In genomic region chr15:74228723-74229081, GRCh38 we compare ENCODE assay signal across 16 cellular contexts. TPM values are rescaled to one million over a fixed set of nuclear protein-coding genes. Genes with fewer than 3 reads are reported as not detected.
DNase-seq lines count a peak whose midpoint lies in the region.
"Had no signal": no experiment of that assay in that cellular context is flagged by ENCODE, and none has a peak within 500 bp of the region (broad histone marks: within the 10 kb centered on the region; RNA-seq: fewer than 3 reads in every experiment).

No MANE protein-coding gene starts in this region.

- H2AK5ac ChIP-seq in neuronal stem cell (ENCODE audit: low read depth, low read length) = no peak overlapping the region
- H2AK5ac ChIP-seq in mesenchymal stem cell (ENCODE audit: low read length, severe bottlenecking) = no peak overlapping the region

- H3K27me3 ChIP-seq in neuronal stem cell (ENCODE audit: control insufficient read depth in 3 of 3, insufficient read depth in 3 of 3, low read depth in 1 of 3, low read length in 3 of 3) (no peaks in the 10 kb centered on the region), mesenchymal stem cell (ENCODE audit: control insufficient read depth in 1 of 2, insufficient read depth in 1 of 2, low read length in 2 of 2) (peaks cover 17 to 53% of the 10 kb centered on the region in 2 experiments)
- H3K27me3 ChIP-seq: testis had no signal

- no peak overlapping the region for H4K8ac ChIP-seq in neuronal stem cell (ENCODE audit: low read depth, low read length)
- no peak overlapping the region for H4K8ac ChIP-seq in mesenchymal stem cell (ENCODE audit: low read length)

- H3K36me3 ChIP-seq in neuronal stem cell (replicated peaks in 1 of 2; ENCODE audit: control insufficient read depth in 2 of 2, insufficient read depth in 2 of 2, low read length in 2 of 2) (no peaks in the 10 kb centered on the region), mesenchymal stem cell (ENCODE audit: control insufficient read depth in 1 of 2, insufficient read depth in 2 of 2, low read depth in 1 of 2, low read length in 2 of 2) (no peaks in the 10 kb centered on the region)
- H3K36me3 ChIP-seq: sigmoid colon had no signal

- CTCF ChIA-PET in activated CD4-positive, alpha-beta T cell treated with anti-CD3 and anti-CD28 coated beads, Interleukin-2, amount 10 ng/mL, durations not matched to agents 7 days and 5 days (lab: Charles Lee) = interaction anchor here (0.6 kb wide), 1 partner anchor 77 kb away, joined by 4 read pairs; no protein-coding TSS in a partner anchor

- DNase-seq in DMS 273 (lab: John Stamatoyannopoulos, UW; ENCODE audit: unreplicated experiment) = peak; percentile 47
- DNase-seq in DMS 273 treated with DMSO at 0.1 percent for 48 hours (lab: John Stamatoyannopoulos, UW) = no peak
- DNase-seq in NCI-H345 treated with DMSO at 0.1 percent for 48 hours (lab: John Stamatoyannopoulos, UW; ENCODE audit: unreplicated experiment) = peak; percentile 8
- peak; percentile 91 for DNase-seq in ecto neural progenitor cell (ENCODE audit: low spot score)
- no peak for DNase-seq in neuronal stem cell (ENCODE audit: low spot score)
- DNase-seq in mesenchymal stem cell = no peak
- no peak for DNase-seq in activated CD4-positive, alpha-beta T cell treated with anti-CD3 and anti-CD28 coated beads, Interleukin-2, amount 10 ng/mL, durations not matched to agents 7 days and 5 days
- DNase-seq in NCI-H2107 (lab: John Stamatoyannopoulos, UW) = no peak
- DNase-seq: activated CD4-positive, alpha-beta memory T cell treated with anti-CD3 and anti-CD28 coated beads for 36 hours; activated effector memory CD4-positive, alpha-beta T cell treated with anti-CD3 and anti-CD28 coated beads, Interleukin-2, amount 50 U/mL, for 16 hours; CD8-positive, alpha-beta memory T cell; cerebellar nuclear complex; sigmoid colon; testis had no signal

- H3K4me1 Mint-ChIP-seq in activated CD4-positive, alpha-beta T cell treated with anti-CD3 and anti-CD28 coated beads, Interleukin-2, amount 10 ng/mL, durations not matched to agents 7 days and 5 days = no peaks in the 10 kb centered on the region
- H3K4me1 Mint-ChIP-seq: CD8-positive, alpha-beta memory T cell had no signal

- no CpG with 5 or more reads among the region's 17 CpGs for WGBS in neuronal stem cell (ENCODE audit: extremely low coverage in 2 of 2, insufficient read length in 2 of 2, insufficient replicate concordance in 1 of 2), 2 donors
- 64% methylated on average over 17 of the region's 17 CpGs for WGBS in mesenchymal stem cell

- no peak overlapping the region for H3K27ac Mint-ChIP-seq in activated CD4-positive, alpha-beta T cell treated with anti-CD3 and anti-CD28 coated beads, Interleukin-2, amount 10 ng/mL, durations not matched to agents 7 days and 5 days
- H3K27ac Mint-ChIP-seq: activated CD4-positive, alpha-beta memory T cell treated with anti-CD3 and anti-CD28 coated beads for 36 hours; CD8-positive, alpha-beta memory T cell had no signal

- H3K4me1 ChIP-seq in neuronal stem cell (ENCODE audit: control insufficient read depth in 2 of 2, insufficient read depth in 1 of 2, low read depth in 1 of 2, low read length in 2 of 2) (peaks cover 25 to 29% of the 10 kb centered on the region in 2 donors), mesenchymal stem cell (ENCODE audit: control insufficient read depth, insufficient read depth, low read depth, low read length) (peaks cover 28% of the 10 kb centered on the region)
- H3K4me1 ChIP-seq: sigmoid colon, testis had no signal

- H2BK5ac ChIP-seq in neuronal stem cell (ENCODE audit: low read length) (no peak overlapping the region), mesenchymal stem cell (ENCODE audit: low read depth, low read length, poor library complexity, severe bottlenecking) (no peak overlapping the region)

- no peak overlapping the region for H3K4me2 ChIP-seq in neuronal stem cell (ENCODE audit: insufficient read depth, low read length, poor library complexity, severe bottlenecking)
- H3K4me2 ChIP-seq in mesenchymal stem cell (ENCODE audit: low read length, poor library complexity, severe bottlenecking) = no peak overlapping the region

- H3K18ac ChIP-seq in neuronal stem cell (ENCODE audit: low read length) = no peak overlapping the region
- H3K18ac ChIP-seq in mesenchymal stem cell (ENCODE audit: low read depth in 1 of 2, low read length in 2 of 2) = no peak overlapping the region

- POLR2A ChIA-PET in activated CD4-positive, alpha-beta T cell treated with anti-CD3 and anti-CD28 coated beads, Interleukin-2, amount 10 ng/mL, durations not matched to agents 7 days and 5 days (lab: Charles Lee) = no interaction called here

- H3K79me1 ChIP-seq in neuronal stem cell (ENCODE audit: low read depth, low read length) = no peaks in the 10 kb centered on the region
- H3K79me1 ChIP-seq in mesenchymal stem cell (replicated peaks; ENCODE audit: low read length, poor library complexity, severe bottlenecking) = no peaks in the 10 kb centered on the region

- H3K23ac ChIP-seq in neuronal stem cell (ENCODE audit: low read depth, low read length, poor library complexity) (no peak overlapping the region), mesenchymal stem cell (ENCODE audit: low read length in 2 of 2) (no peak overlapping the region)

- H3K36me3 Mint-ChIP-seq in activated CD4-positive, alpha-beta T cell treated with anti-CD3 and anti-CD28 coated beads, Interleukin-2, amount 10 ng/mL, durations not matched to agents 7 days and 5 days (ENCODE audit: low read depth) = no peaks in the 10 kb centered on the region
- H3K36me3 Mint-ChIP-seq: activated CD4-positive, alpha-beta memory T cell treated with anti-CD3 and anti-CD28 coated beads for 36 hours; CD8-positive, alpha-beta memory T cell had no signal

- H3K4me3 ChIP-seq in neuronal stem cell (ENCODE audit: low read length in 2 of 2) = no peak overlapping the region
- no peak overlapping the region for H3K4me3 ChIP-seq in mesenchymal stem cell (ENCODE audit: insufficient read depth in 1 of 2, low read depth in 1 of 2, low read length in 2 of 2)
- H3K4me3 ChIP-seq: sigmoid colon, testis had no signal

- H3K14ac ChIP-seq in neuronal stem cell (ENCODE audit: low read length) = no peak overlapping the region
- H3K14ac ChIP-seq in mesenchymal stem cell (ENCODE audit: low read length in 2 of 2) = no peak overlapping the region

- H2BK15ac ChIP-seq in neuronal stem cell (ENCODE audit: low read length) = no peak overlapping the region
- H2BK15ac ChIP-seq in mesenchymal stem cell (ENCODE audit: low read depth, poor library complexity, severe bottlenecking) = no peak overlapping the region

- H3K9ac ChIP-seq in neuronal stem cell (ENCODE audit: low read depth, low read length, poor library complexity) (no peak overlapping the region), mesenchymal stem cell (ENCODE audit: low read length) (no peak overlapping the region)

- H2BK12ac ChIP-seq in neuronal stem cell (ENCODE audit: low read length) (peak overlapping the region; percentile 73), mesenchymal stem cell (ENCODE audit: low read length in 2 of 2) (no peak overlapping the region)

- H3K9me3 Mint-ChIP-seq in activated CD4-positive, alpha-beta T cell treated with anti-CD3 and anti-CD28 coated beads, Interleukin-2, amount 10 ng/mL, durations not matched to agents 7 days and 5 days = no peaks in the 10 kb centered on the region
- H3K9me3 Mint-ChIP-seq: activated CD4-positive, alpha-beta memory T cell treated with anti-CD3 and anti-CD28 coated beads for 36 hours; CD8-positive, alpha-beta memory T cell had no signal

- H3K4me3 Mint-ChIP-seq in activated CD4-positive, alpha-beta T cell treated with anti-CD3 and anti-CD28 coated beads, Interleukin-2, amount 10 ng/mL, durations not matched to agents 7 days and 5 days = no peak overlapping the region
- H3K4me3 Mint-ChIP-seq: activated CD4-positive, alpha-beta memory T cell treated with anti-CD3 and anti-CD28 coated beads for 36 hours; CD8-positive, alpha-beta memory T cell had no signal

- H3K27ac ChIP-seq in neuronal stem cell (replicated peaks; ENCODE audit: low read length) (no peak overlapping the region), mesenchymal stem cell (ENCODE audit: low read length, poor library complexity, severe bottlenecking) (no peak overlapping the region)
- H3K27ac ChIP-seq: 22Rv1, sigmoid colon, testis had no signal

- H3K4ac ChIP-seq in neuronal stem cell (ENCODE audit: low read length) = no peak overlapping the region
- H3K4ac ChIP-seq in mesenchymal stem cell (ENCODE audit: low read depth in 1 of 2, low read length in 2 of 2) = no peak overlapping the region

- H2AFZ ChIP-seq in neuronal stem cell (ENCODE audit: low read length) = peak overlapping the region; percentile 59
- H2AFZ ChIP-seq in mesenchymal stem cell (ENCODE audit: low read depth, low read length) = no peak overlapping the region

- peaks cover 2% of the 10 kb centered on the region for H3K27me3 Mint-ChIP-seq in activated CD4-positive, alpha-beta T cell treated with anti-CD3 and anti-CD28 coated beads, Interleukin-2, amount 10 ng/mL, durations not matched to agents 7 days and 5 days

- H4K91ac ChIP-seq in neuronal stem cell (ENCODE audit: low read depth, low read length, poor library complexity) (no peak overlapping the region), mesenchymal stem cell (ENCODE audit: low read length) (no peak overlapping the region)

- H3K9me3 ChIP-seq in neuronal stem cell (replicated peaks in 1 of 2; ENCODE audit: control insufficient read depth in 2 of 2, insufficient read depth in 1 of 2, low read depth in 1 of 2, low read length in 2 of 2) (no peaks in the 10 kb centered on the region), mesenchymal stem cell (ENCODE audit: control insufficient read depth, low read length) (no peaks in the 10 kb centered on the region)
- H3K9me3 ChIP-seq: sigmoid colon, testis had no signal

- H2BK120ac ChIP-seq in neuronal stem cell (ENCODE audit: low read depth, low read length) (no peak overlapping the region), mesenchymal stem cell (ENCODE audit: low read depth, low read length) (no peak overlapping the region)

RNA-seq across cellular contexts. Expression of gene CCDC33, which starts 7.4 kb away (rescaled TPM):
- 1.3 TPM for polyA plus RNA-seq in neuronal stem cell (2013, experiment 1 of 2)
- polyA plus RNA-seq in neuronal stem cell (2013, experiment 2 of 2) = 1.1 TPM
- 0.29 TPM for polyA plus RNA-seq in mesenchymal stem cell (2013, experiment 1 of 2)
- 0.40 TPM for polyA plus RNA-seq in mesenchymal stem cell (2013, experiment 2 of 2)
- total RNA-seq in activated CD4-positive, alpha-beta T cell treated with anti-CD3 and anti-CD28 coated beads, Interleukin-2, amount 10 ng/mL, durations not matched to agents 7 days and 5 days = not detected
- total RNA-seq: activated CD4-positive, alpha-beta memory T cell treated with anti-CD3 and anti-CD28 coated beads for 36 hours; CD8-positive, alpha-beta memory T cell; sigmoid colon; T-helper 2 cell treated with Interferon-gamma antibody and Interleukin-4, amounts not matched to agents 100 ng/mL and 5 ng/mL, for 36 hours had no signal
- polyA plus RNA-seq: CD8-positive, alpha-beta memory T cell had no signal

RNA-seq across cellular contexts. Expression of gene STRA6, which starts 26.1 kb away (rescaled TPM):
- 3.9 TPM for polyA plus RNA-seq in neuronal stem cell (2013, experiment 1 of 2)
- polyA plus RNA-seq in neuronal stem cell (2013, experiment 2 of 2) = 3.4 TPM
- polyA plus RNA-seq in mesenchymal stem cell (2013, experiment 1 of 2) = 13.9 TPM
- polyA plus RNA-seq in mesenchymal stem cell (2013, experiment 2 of 2) = 12.6 TPM
- not detected for total RNA-seq in activated CD4-positive, alpha-beta T cell treated with anti-CD3 and anti-CD28 coated beads, Interleukin-2, amount 10 ng/mL, durations not matched to agents 7 days and 5 days
- total RNA-seq: activated CD4-positive, alpha-beta memory T cell treated with anti-CD3 and anti-CD28 coated beads for 36 hours; CD8-positive, alpha-beta memory T cell; T-helper 2 cell treated with Interferon-gamma antibody and Interleukin-4, amounts not matched to agents 100 ng/mL and 5 ng/mL, for 36 hours had no signal
- polyA plus RNA-seq: CD8-positive, alpha-beta memory T cell had no signal

RNA-seq across cellular contexts. Expression of gene ISLR, which starts 55.2 kb away (rescaled TPM):
- polyA plus RNA-seq in neuronal stem cell (2013, experiment 1 of 2) = 0.56 TPM
- 0.73 TPM for polyA plus RNA-seq in neuronal stem cell (2013, experiment 2 of 2)
- 4.7 TPM for polyA plus RNA-seq in mesenchymal stem cell (2013, experiment 1 of 2)
- 3.5 TPM for polyA plus RNA-seq in mesenchymal stem cell (2013, experiment 2 of 2)
- total RNA-seq in activated CD4-positive, alpha-beta T cell treated with anti-CD3 and anti-CD28 coated beads, Interleukin-2, amount 10 ng/mL, durations not matched to agents 7 days and 5 days = not detected
- total RNA-seq: activated CD4-positive, alpha-beta memory T cell treated with anti-CD3 and anti-CD28 coated beads for 36 hours; CD8-positive, alpha-beta memory T cell; T-helper 2 cell treated with Interferon-gamma antibody and Interleukin-4, amounts not matched to agents 100 ng/mL and 5 ng/mL, for 36 hours had no signal
- polyA plus RNA-seq: CD8-positive, alpha-beta memory T cell had no signal

Comparison
In these comparisons a context has a peak if more than half of its experiments do, and no peak if none do; other contexts are left out.
1. DNase-seq: peak in DMS 273 (single experiment), NCI-H345 treated with DMSO at 0.1 percent for 48 hours (single experiment) and ecto neural progenitor cell (single experiment); none in DMS 273 treated with DMSO at 0.1 percent for 48 hours (single experiment), neuronal stem cell (single experiment), mesenchymal stem cell (single experiment), activated CD4-positive, alpha-beta T cell treated with anti-CD3 and anti-CD28 coated beads, Interleukin-2, amount 10 ng/mL, durations not matched to agents 7 days and 5 days (single experiment) and NCI-H2107 (single experiment).